Comparison of ENCODE assay signal across 8 cellular contexts in genomic region chr14:99389171-99389826, GRCh38.
A peak's percentile ranks its signal among the peaks of the same experiment; 100 is the strongest.
DNase-seq lines count a peak whose midpoint lies in the region; ATAC-seq, FAIRE-seq and TF ChIP-seq lines count a peak whose summit lies in the region.

No MANE protein-coding gene starts in this region.

- H3K27ac ChIP-seq in pancreas = no peak overlapping the region

- DNase-seq in NCI-H524 (lab: John Stamatoyannopoulos, UW) = peak; percentile 49 to 50
- no peak for DNase-seq in NCI-H524 treated with DMSO at 0.1 percent for 48 hours (lab: John Stamatoyannopoulos, UW)
- peak; percentile 55 for DNase-seq in HT-29 (ENCODE audit: low spot score)
- peak; percentile 65 to 70 for DNase-seq in activated CD4-positive, alpha-beta T cell treated with anti-CD3 and anti-CD28 coated beads, Interleukin-2, amount 50 U/mL, for 48 hours
- peak; percentile 23 for DNase-seq in fibroblast of mammary gland (ENCODE audit: low read depth)
- peak in 3 of 6 donors; percentile 37 to 84 (median 69) for DNase-seq in pancreas
- no peak for DNase-seq in Ammon's horn (ENCODE audit: low spot score)
- no peak for DNase-seq in NCI-H146 (lab: John Stamatoyannopoulos, UW)

- intact Hi-C loops in pancreas (cut with DNase I) = no loop called here

- no peaks in the 10 kb centered on the region for H3K27me3 ChIP-seq in pancreas

- TF ChIP-seq CTCF in fibroblast of mammary gland (conservative IDR thresholded peaks at IDR 0.05; ENCODE audit: control insufficient read depth, insufficient read depth, low read depth, low read length) = peak; percentile 67
- TF ChIP-seq CTCF in pancreas (IDR thresholded peaks at IDR 0.05) = peak; percentile 45 to 67 (median 60)

- peaks cover 0 to 4% (median 0%) of the 10 kb centered on the region in 3 donors for H3K4me1 ChIP-seq in pancreas

- WGBS in pancreas, 2 donors = 20 to 23% methylated on average over 23 to 24 of the region's 24 CpGs

- H3K4me3 ChIP-seq in fibroblast of mammary gland (ENCODE audit: control insufficient read depth, low read depth, low read length) (no peak overlapping the region), pancreas (no peak overlapping the region)

- no peaks in the 10 kb centered on the region for H3K36me3 ChIP-seq in pancreas

- H3K9me3 ChIP-seq in pancreas = no peaks in the 10 kb centered on the region

- ATAC-seq in pancreas = peak in 3 of 4 donors; percentile 63 to 76 (median 75)

- FAIRE-seq in pancreas (lab: Jason Lieb, UNC) = no peak

Comparison
In these comparisons a context has a peak if more than half of its experiments do, and no peak if none do; other contexts are left out.
1. DNase-seq: peak in NCI-H524 (2 of 2), HT-29 (single experiment), activated CD4-positive, alpha-beta T cell treated with anti-CD3 and anti-CD28 coated beads, Interleukin-2, amount 50 U/mL, for 48 hours (2 of 2) and fibroblast of mammary gland (single experiment); none in NCI-H524 treated with DMSO at 0.1 percent for 48 hours (single experiment), Ammon's horn (single experiment) and NCI-H146 (single experiment).